In the genomic region with DNA sequence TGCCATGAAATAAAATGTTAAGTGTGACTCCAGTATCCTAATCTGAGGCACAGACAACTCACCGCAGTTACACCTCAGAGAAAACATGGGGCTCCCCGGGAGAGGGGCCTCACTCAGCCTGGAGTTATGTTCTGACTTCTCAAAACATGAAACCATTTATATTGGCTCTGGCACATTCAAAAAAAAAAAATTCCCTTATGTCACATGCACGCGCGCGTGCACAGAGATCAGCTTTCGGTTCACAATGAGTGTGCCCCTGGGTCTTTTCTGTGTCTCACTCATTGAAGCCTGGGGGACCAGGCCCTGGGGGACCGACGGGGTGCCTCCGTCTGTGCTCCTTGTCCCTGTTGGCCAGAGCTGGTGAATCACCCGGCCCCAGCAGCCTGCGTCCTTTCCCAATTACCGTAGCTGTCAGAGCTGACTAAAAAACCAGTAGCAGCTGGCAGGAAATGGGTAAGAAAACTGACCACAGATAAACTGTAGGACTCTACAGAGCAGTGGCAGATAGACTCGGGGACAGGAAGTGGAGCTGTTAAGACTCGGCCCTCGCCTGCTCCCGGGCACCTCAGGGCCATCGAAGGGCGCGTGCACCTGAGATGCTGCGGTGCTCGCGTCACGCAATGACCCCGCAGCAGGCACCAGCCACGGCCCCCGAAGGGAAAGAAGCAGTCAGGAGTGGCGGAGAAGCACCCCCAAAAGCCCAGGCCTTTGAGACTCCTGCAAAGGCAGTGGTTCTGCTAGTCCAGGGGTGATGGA, we compare ENCODE assay signal across 7 cellular contexts.
DNase-seq lines count a peak whose midpoint lies in the region; ATAC-seq and TF ChIP-seq lines count a peak whose summit lies in the region.

No MANE protein-coding gene starts in this region.

- no peak for TF ChIP-seq CTCF in gastroesophageal sphincter (IDR thresholded peaks at IDR 0.05)

- H3K9me3 ChIP-seq in gastroesophageal sphincter, result no peaks in the 10 kb centered on the region

- WGBS in gastroesophageal sphincter (ENCODE audit: low coverage in 1 of 2), 2 donors, result 76 to 100% methylated on average over 2 to 3 of the region's 28 CpGs

- no peak overlapping the region for H3K4me3 ChIP-seq in gastroesophageal sphincter

- H3K4me1 ChIP-seq in gastroesophageal sphincter, result peaks cover 0 to 33% (median 0%) of the 10 kb centered on the region in 3 donors

- TF ChIP-seq POLR2A in gastroesophageal sphincter (IDR thresholded peaks at IDR 0.05), result peak in 1 of 2 donors; percentile 29

- peak overlapping the region in 3 of 4 donors; percentile 9 to 56 (median 29) for H3K27ac ChIP-seq in gastroesophageal sphincter

- no peaks in the 10 kb centered on the region for H3K36me3 ChIP-seq in gastroesophageal sphincter

- TF ChIP-seq EP300 in gastroesophageal sphincter (IDR thresholded peaks at IDR 0.05), result no peak

- ATAC-seq in GM18858 (IDR thresholded peaks at IDR 0.05; ENCODE audit: unreplicated experiment), result peak; percentile 61
- peak; percentile 70 for ATAC-seq in HG02678 (IDR thresholded peaks at IDR 0.05; ENCODE audit: unreplicated experiment)
- peak; percentile 60 for ATAC-seq in gastroesophageal sphincter

- no peaks in the 10 kb centered on the region for H3K27me3 ChIP-seq in gastroesophageal sphincter

- DNase-seq in NCI-H510A (lab: John Stamatoyannopoulos, UW), result peak; percentile 27
- peak; percentile 39 for DNase-seq in activated CD8-positive, alpha-beta memory T cell treated with anti-CD3 and anti-CD28 coated beads, Interleukin-2, amount 50 U/mL, for 4 hours
- peak; percentile 21 for DNase-seq in smooth muscle cell of the brain vasculature (ENCODE audit: low read depth, low spot score)
- DNase-seq in NCI-H1105 (lab: John Stamatoyannopoulos, UW), result no peak
